ENCODE assay signal across 8 cellular contexts in genomic region chr2:47172922-47173695, GRCh38. TPM values are rescaled to one million over a fixed set of nuclear protein-coding genes. Genes with fewer than 3 reads are reported as not detected.
DNase-seq lines count a peak whose midpoint lies in the region; ATAC-seq and TF ChIP-seq lines count a peak whose summit lies in the region.

No MANE protein-coding gene starts in this region.

- H3K9me3 ChIP-seq in A673 (ENCODE audit: low read depth, low read length, poor library complexity, severe bottlenecking): no peaks in the 10 kb centered on the region
- H3K9me3 ChIP-seq in HUES48 (ENCODE audit: control insufficient read depth, insufficient read depth, low read length): no peaks in the 10 kb centered on the region
- no peaks in the 10 kb centered on the region for H3K9me3 ChIP-seq in mammary epithelial cell (replicated peaks; ENCODE audit: insufficient read depth, low read length)
- H3K9me3 ChIP-seq in muscle layer of duodenum (ENCODE audit: control insufficient read depth in 1 of 2, low read length in 2 of 2): no peaks in the 10 kb centered on the region

- in situ Hi-C loops in mammary epithelial cell (cut with MboI; ENCODE audit: low sequenced_read_pairs in 2 of 2): no loop called here

- DNase-seq in A673 (ENCODE audit: low spot score) (no peak), mammary epithelial cell (no peak), NCI-H2029 (lab: John Stamatoyannopoulos, UW) (no peak), NCI-H1930 (lab: John Stamatoyannopoulos, UW) (no peak)

- 98% methylated on average over 3 of the region's 3 CpGs for WGBS in mammary epithelial cell (ENCODE audit: low coverage, missing lambda C conversion rate)

- H4K20me1 ChIP-seq in mammary epithelial cell (ENCODE audit: insufficient read depth, low read length): peaks cover 28% of the 10 kb centered on the region

- H3K4me3 ChIP-seq in A673 (ENCODE audit: low read depth, low read length, poor library complexity, severe bottlenecking): peak overlapping the region; percentile 99
- peak overlapping the region; percentile 96 for H3K4me3 ChIP-seq in HUES48 (ENCODE audit: low read depth, low read length)
- peak overlapping the region in 2 of 3 experiments; percentile 91 to 93 for H3K4me3 ChIP-seq in mammary epithelial cell (replicated peaks in 1 of 3; ENCODE audit: insufficient read depth in 1 of 3, low read depth in 2 of 3, low read length in 3 of 3)
- H3K4me3 ChIP-seq in muscle layer of duodenum (ENCODE audit: low read depth in 1 of 2, low read length in 2 of 2): peak overlapping the region; percentile 95 to 99

- intact Hi-C loops in A673 (cut with micrococcal nuclease; ENCODE audit: unreplicated experiment) (no loop called here), mammary epithelial cell (cut with micrococcal nuclease) (no loop called here)

- peak overlapping the region; percentile 86 for H3K4me2 ChIP-seq in mammary epithelial cell (ENCODE audit: insufficient read depth, low read depth, low read length)

- CTCF ChIA-PET in A673 (lab: Charles Lee) (no interaction called here), mammary epithelial cell (lab: Charles Lee; ENCODE audit: low non-redundant PET) (interaction anchor here (0.6 to 0.7 kb wide), 2 partner anchors 23 to 27 kb away, joined by 3 to 5 read pairs; no protein-coding TSS in a partner anchor)

- ATAC-seq in GM19395 (IDR thresholded peaks at IDR 0.05; ENCODE audit: unreplicated experiment) (no peak), HG02571 (IDR thresholded peaks at IDR 0.05; ENCODE audit: unreplicated experiment) (no peak)

- dilution Hi-C loops in mammary epithelial cell (cut with HindIII; ENCODE audit: low sequenced_read_pairs): loop anchor here (5.0 kb wide), 1 partner anchor 109 kb away; no protein-coding TSS in a partner anchor

- no TSS peak for BruUV-seq in A673 (replicated peaks; lab: Mats Ljungman, UMichigan)
- no TSS peak for BruUV-seq in mammary epithelial cell (replicated peaks; lab: Mats Ljungman, UMichigan)

- H3K9ac ChIP-seq in HUES48 (ENCODE audit: low read depth, low read length) (no peak overlapping the region), mammary epithelial cell (ENCODE audit: insufficient read depth, low read length) (peak overlapping the region; percentile 49)

- TF ChIP-seq CTCF in A673 (conservative IDR thresholded peaks at IDR 0.05; ENCODE audit: low read depth, low read length) (no peak), mammary epithelial cell (conservative IDR thresholded peaks at IDR 0.05 in 1 of 2, IDR thresholded peaks at IDR 0.05 in 1 of 2; ENCODE audit: extremely low read depth in 1 of 2, insufficient read depth in 1 of 2, low read depth in 1 of 2, low read length in 2 of 2) (no peak)

- H3K27ac ChIP-seq in A673 (ENCODE audit: low read depth, low read length, poor library complexity, severe bottlenecking): no peak overlapping the region
- H3K27ac ChIP-seq in HUES48 (ENCODE audit: low read depth, low read length): no peak overlapping the region
- peak overlapping the region; percentile 99 for H3K27ac ChIP-seq in mammary epithelial cell (ENCODE audit: insufficient read depth, low read depth, low read length)
- peak overlapping the region; percentile 99 for H3K27ac ChIP-seq in muscle layer of duodenum (ENCODE audit: low read length)

- no peaks in the 10 kb centered on the region for H3K27me3 ChIP-seq in A673 (replicated peaks; ENCODE audit: insufficient read depth, low read depth, low read length, poor library complexity)
- H3K27me3 ChIP-seq in HUES48 (ENCODE audit: control insufficient read depth, insufficient read depth, low read length): no peaks in the 10 kb centered on the region
- no peaks in the 10 kb centered on the region for H3K27me3 ChIP-seq in mammary epithelial cell (ENCODE audit: insufficient read depth, low read length)
- no peaks in the 10 kb centered on the region for H3K27me3 ChIP-seq in muscle layer of duodenum (ENCODE audit: low read depth, low read length)

- H3K36me3 ChIP-seq in A673 (ENCODE audit: insufficient read depth, low read length, poor library complexity, severe bottlenecking): peaks cover 47% of the 10 kb centered on the region
- peaks cover 47% of the 10 kb centered on the region for H3K36me3 ChIP-seq in HUES48 (ENCODE audit: control insufficient read depth, insufficient read depth, low read length)
- peaks cover 16% of the 10 kb centered on the region for H3K36me3 ChIP-seq in mammary epithelial cell (ENCODE audit: insufficient read depth, low read length)
- H3K36me3 ChIP-seq in muscle layer of duodenum (ENCODE audit: control insufficient read depth in 1 of 2, insufficient read depth in 2 of 2, low read length in 2 of 2): peaks cover 9 to 15% of the 10 kb centered on the region in 2 donors

- POLR2A ChIA-PET in A673 (lab: Charles Lee; ENCODE audit: low non-redundant PET): no interaction called here

- no peak overlapping the region for H2AFZ ChIP-seq in mammary epithelial cell (ENCODE audit: low read depth, low read length)

- H3K4me1 ChIP-seq in A673 (ENCODE audit: insufficient read depth, low read length, poor library complexity, severe bottlenecking): peaks cover 37% of the 10 kb centered on the region
- H3K4me1 ChIP-seq in HUES48 (ENCODE audit: control insufficient read depth, insufficient read depth, low read length): peaks cover 54% of the 10 kb centered on the region
- peaks cover 30% of the 10 kb centered on the region for H3K4me1 ChIP-seq in mammary epithelial cell (ENCODE audit: insufficient read depth, low read length)
- H3K4me1 ChIP-seq in muscle layer of duodenum (ENCODE audit: control insufficient read depth in 1 of 2, insufficient read depth in 2 of 2, low read length in 2 of 2): peaks cover 19 to 43% of the 10 kb centered on the region in 2 donors

- H3K79me2 ChIP-seq in mammary epithelial cell (ENCODE audit: insufficient read depth, low read length): peaks cover 84% of the 10 kb centered on the region

RNA-seq across cellular contexts. Expression of gene CALM2, which starts 3.2 kb away (rescaled TPM):
- total RNA-seq in A673 (2021) (477 and 520 TPM in 2 replicates), mammary epithelial cell (100 to 1,000 TPM; 318 to 470 TPM)
- polyA plus RNA-seq in mammary epithelial cell: 498 TPM
- 173 TPM for polyA minus RNA-seq in mammary epithelial cell

RNA-seq across cellular contexts. Expression of gene STPG4, which starts 18.0 kb away (rescaled TPM):
- total RNA-seq in A673 (2021) (0.37 and 0.75 TPM in 2 replicates), mammary epithelial cell (under 1 TPM; 0.17 to 0.64 TPM)
- not detected for polyA plus RNA-seq in mammary epithelial cell
- not detected for polyA minus RNA-seq in mammary epithelial cell

Comparison
In these comparisons a context has a peak if more than half of its experiments do, and no peak if none do; other contexts are left out.
1. H3K27ac ChIP-seq: peak in mammary epithelial cell (single experiment) and muscle layer of duodenum (single experiment); none in A673 (single experiment) and HUES48 (single experiment).
2. Peak in every context shown above with its lines, with median percentiles within 50 percentile points of each other: H3K4me3 ChIP-seq.